16 cellular contexts compared by ENCODE assay signal in genomic region chr12:69688021-69688420, GRCh38. TPM values are rescaled to one million over a fixed set of nuclear protein-coding genes. Genes with fewer than 3 reads are reported as not detected.
DNase-seq lines count a peak whose midpoint lies in the region; ATAC-seq lines count a peak whose summit lies in the region.
"Had no signal": no experiment of that assay in that cellular context is flagged by ENCODE, and none has a peak within 500 bp of the region (broad histone marks: within the 10 kb centered on the region; RNA-seq: fewer than 3 reads in every experiment).

No MANE protein-coding gene starts in this region.

- in situ Hi-C loops in Caki2 (cut with HindIII; ENCODE audit: low pct_unique_long_range_greater_than_20kb, low sequenced_read_pairs), result no loop called here

- peak; percentile 26 for DNase-seq in Caki2 (ENCODE audit: low read depth)
- DNase-seq in NCI-H226, result peak; percentile 76
- DNase-seq in dermis blood vessel endothelial cell, result peak; percentile 70
- DNase-seq in myocyte (ENCODE audit: low read depth), result peak; percentile 29
- no peak for DNase-seq in NCI-H2171 treated with DMSO at 0.1 percent for 48 hours (lab: John Stamatoyannopoulos, UW)
- no peak for DNase-seq in activated CD4-positive, alpha-beta T cell treated with anti-CD3 and anti-CD28 coated beads, Interleukin-2, amount 50 U/mL, for 1 hour
- DNase-seq: activated CD8-positive, alpha-beta T cell treated with anti-CD3 and anti-CD28 coated beads, Interleukin-2, amount 10 ng/mL, durations not matched to agents 7 days and 5 days; heart left ventricle; NCI-H187; NCI-H69; tibial artery had no signal

- ATAC-seq in HG03378 (IDR thresholded peaks at IDR 0.05; ENCODE audit: unreplicated experiment) (no peak), HG02610 (IDR thresholded peaks at IDR 0.05; ENCODE audit: unreplicated experiment) (no peak)
- ATAC-seq: activated CD8-positive, alpha-beta T cell treated with anti-CD3 and anti-CD28 coated beads, Interleukin-2, amount 10 ng/mL, durations not matched to agents 7 days and 5 days; K562; Right ventricle myocardium inferior had no signal

RNA-seq across cellular contexts. Expression of gene BEST3, which starts 11.1 kb away (rescaled TPM):
- total RNA-seq in Caki2 (2014; rRNA removed; shearing (Covaris generic); ENCODE audit: low replicate concordance), result 0.12 and 0.54 TPM in 2 replicates
- total RNA-seq in dermis blood vessel endothelial cell (0.09 and 0.17 TPM in 2 replicates), myocyte (40.9 and 42.2 TPM in 2 replicates)
- polyA plus RNA-seq in myocyte (2012), result 14.7 TPM
- total RNA-seq: activated CD8-positive, alpha-beta T cell treated with anti-CD3 and anti-CD28 coated beads, Interleukin-2, amount 10 ng/mL, durations not matched to agents 7 days and 5 days; K562 had no signal
- polyA plus RNA-seq: liver had no signal

RNA-seq across cellular contexts. Expression of gene RAB3IP, which starts 50.6 kb away (rescaled TPM):
- total RNA-seq in Caki2 (2014; rRNA removed; shearing (Covaris generic); ENCODE audit: low replicate concordance), result 49.4 and 57.8 TPM in 2 replicates
- 19.1 and 19.9 TPM in 2 replicates for total RNA-seq in dermis blood vessel endothelial cell
- 11.1 and 17.9 TPM in 2 replicates for total RNA-seq in myocyte
- polyA plus RNA-seq in myocyte (2012), result 6.3 TPM

Comparison
In these comparisons a context has a peak if more than half of its experiments do, and no peak if none do; other contexts are left out.
1. DNase-seq: peak in Caki2 (single experiment), NCI-H226 (single experiment), dermis blood vessel endothelial cell (single experiment) and myocyte (single experiment); none in NCI-H2171 treated with DMSO at 0.1 percent for 48 hours (single experiment) and activated CD4-positive, alpha-beta T cell treated with anti-CD3 and anti-CD28 coated beads, Interleukin-2, amount 50 U/mL, for 1 hour (single experiment).
2. RNA of gene BEST3, which starts 11.1 kb away (total RNA-seq): 40.9 to 42.2 TPM in myocyte; 0.12 to 0.54 TPM in Caki2 and 0.09 to 0.17 TPM in dermis blood vessel endothelial cell; every median in the first group is over 10 times any median in the second.